ENCODE assay signal across 13 cellular contexts in genomic region chr12:96233168-96233567, GRCh38. TPM values are rescaled to one million over a fixed set of nuclear protein-coding genes. Genes with fewer than 3 reads are reported as not detected.
DNase-seq lines count a peak whose midpoint lies in the region; ATAC-seq and TF ChIP-seq lines count a peak whose summit lies in the region.
"Had no signal": no experiment of that assay in that cellular context is flagged by ENCODE, and none has a peak within 500 bp of the region (broad histone marks: within the 10 kb centered on the region; RNA-seq: fewer than 3 reads in every experiment).

No MANE protein-coding gene starts in this region.

- WGBS in heart right ventricle, 2 donors: 55 to 57% methylated on average over 7 of the region's 7 CpGs

- H3K4me3 Mint-ChIP-seq in brain (peak overlapping the region in 2 of 5 experiments; percentile 60 to 70), natural killer cell (no peak overlapping the region), immature natural killer cell (no peak overlapping the region)
- H3K4me3 Mint-ChIP-seq: naive B cell had no signal

- peaks cover 41 to 74% (median 55%) of the 10 kb centered on the region in 9 donors for H3K4me1 ChIP-seq in heart right ventricle

- H3K9me3 Mint-ChIP-seq in brain (peaks cover 0 to 4% (median 0%) of the 10 kb centered on the region in 5 experiments), natural killer cell (no peaks in the 10 kb centered on the region), immature natural killer cell (no peaks in the 10 kb centered on the region)
- H3K9me3 Mint-ChIP-seq: naive B cell had no signal

- H3K27me3 Mint-ChIP-seq in brain (peaks cover 6% of the 10 kb centered on the region), natural killer cell (ENCODE audit: low read depth in 2 of 2) (no peaks in the 10 kb centered on the region), immature natural killer cell (ENCODE audit: low read depth in 3 of 3) (peaks cover 6 to 11% (median 8%) of the 10 kb centered on the region in 3 donors)
- H3K27me3 Mint-ChIP-seq: naive B cell had no signal

- DNase-seq in Ammon's horn (ENCODE audit: low spot score) (peak; percentile 69), heart right ventricle (no peak), sciatic nerve (ENCODE audit: low spot score) (no peak), natural killer cell (no peak), GM20000 (ENCODE audit: low spot score) (no peak), immature natural killer cell (no peak)
- DNase-seq: activated CD8-positive, alpha-beta memory T cell treated with anti-CD3 and anti-CD28 coated beads for 24 hours; activated naive CD4-positive, alpha-beta T cell; naive B cell; NCI-H1417 treated with DMSO at 0.1 percent for 48 hours; NCI-H526 had no signal

- H3K4me3 ChIP-seq in heart right ventricle: no peak overlapping the region

- H3K27me3 ChIP-seq in heart right ventricle: no peaks in the 10 kb centered on the region

- intact Hi-C loops in heart right ventricle (cut with DNase I): loop anchor here in 4 of 10 donors (10.0 kb wide), 2 partner anchors 162 to 172 kb away; partner anchors contain the start of gene CDK17 (in 2 of the 4)
- intact Hi-C loops in sciatic nerve (cut with DNase I): no loop called here
- intact Hi-C loops in natural killer cell (cut with micrococcal nuclease): no loop called here

- peaks cover 0 to 47% (median 0%) of the 10 kb centered on the region in 9 donors for H3K36me3 ChIP-seq in heart right ventricle

- no peak for ATAC-seq in heart right ventricle
- ATAC-seq in sciatic nerve: peak; percentile 53
- ATAC-seq in natural killer cell: no peak
- ATAC-seq in HG03521 (IDR thresholded peaks at IDR 0.05; ENCODE audit: unreplicated experiment): no peak

- H3K9me3 ChIP-seq in heart right ventricle: no peaks in the 10 kb centered on the region

- H3K4me1 Mint-ChIP-seq in brain (peaks cover 34% of the 10 kb centered on the region), natural killer cell (peaks cover 34 to 45% of the 10 kb centered on the region in 2 donors), immature natural killer cell (peaks cover 36 to 59% of the 10 kb centered on the region in 2 donors)

- no peaks in the 10 kb centered on the region for H3K36me3 Mint-ChIP-seq in brain
- no peaks in the 10 kb centered on the region for H3K36me3 Mint-ChIP-seq in natural killer cell
- peaks cover 0 to 8% (median 6%) of the 10 kb centered on the region in 3 donors for H3K36me3 Mint-ChIP-seq in immature natural killer cell

- no peak for TF ChIP-seq CTCF in brain (conservative IDR thresholded peaks at IDR 0.05)
- TF ChIP-seq CTCF in heart right ventricle (IDR thresholded peaks at IDR 0.05): no peak
- TF ChIP-seq CTCF in natural killer cell (IDR thresholded peaks at IDR 0.05): no peak
- no peak for TF ChIP-seq CTCF in GM20000 (IDR thresholded peaks at IDR 0.05; ENCODE audit: extremely low read depth, missing control alignments)

- peak overlapping the region in 8 of 10 donors; percentile 68 to 84 (median 78) for H3K27ac ChIP-seq in heart right ventricle

- H3K27ac Mint-ChIP-seq in brain (peak overlapping the region in 4 of 5 experiments; percentile 83 to 96 (median 96)), natural killer cell (no peak overlapping the region), immature natural killer cell (peak overlapping the region in 2 of 6 donors; percentile 12 to 30)

RNA-seq across cellular contexts. Expression of gene ELK3, which starts 39.0 kb away (rescaled TPM):
- polyA plus RNA-seq in brain (ENCODE audit: insufficient read depth, low read depth, low replicate concordance) (1.3 TPM), heart right ventricle (10 to 100 TPM in 1 of 2 donors, 1 to 10 TPM in 1; 6.6 to 14.8 TPM), immature natural killer cell (10 to 100 TPM in 1 of 3 donors, 1 to 10 TPM in 2; 4.7 to 21.7 (median 6.9) TPM)
- total RNA-seq in heart right ventricle (10 to 100 TPM; 11.7 to 33.0 (median 22.3) TPM), sciatic nerve (30.2 TPM), natural killer cell (10 to 100 TPM; 17.8 to 28.8 (median 20.9) TPM)

Comparison
In these comparisons a context has a peak if more than half of its experiments do, and no peak if none do; other contexts are left out.
1. H3K27ac Mint-ChIP-seq: peak in brain (4 of 5); none in natural killer cell (0 of 2).